1 cellular context compared by ENCODE assay signal in the genomic region with DNA sequence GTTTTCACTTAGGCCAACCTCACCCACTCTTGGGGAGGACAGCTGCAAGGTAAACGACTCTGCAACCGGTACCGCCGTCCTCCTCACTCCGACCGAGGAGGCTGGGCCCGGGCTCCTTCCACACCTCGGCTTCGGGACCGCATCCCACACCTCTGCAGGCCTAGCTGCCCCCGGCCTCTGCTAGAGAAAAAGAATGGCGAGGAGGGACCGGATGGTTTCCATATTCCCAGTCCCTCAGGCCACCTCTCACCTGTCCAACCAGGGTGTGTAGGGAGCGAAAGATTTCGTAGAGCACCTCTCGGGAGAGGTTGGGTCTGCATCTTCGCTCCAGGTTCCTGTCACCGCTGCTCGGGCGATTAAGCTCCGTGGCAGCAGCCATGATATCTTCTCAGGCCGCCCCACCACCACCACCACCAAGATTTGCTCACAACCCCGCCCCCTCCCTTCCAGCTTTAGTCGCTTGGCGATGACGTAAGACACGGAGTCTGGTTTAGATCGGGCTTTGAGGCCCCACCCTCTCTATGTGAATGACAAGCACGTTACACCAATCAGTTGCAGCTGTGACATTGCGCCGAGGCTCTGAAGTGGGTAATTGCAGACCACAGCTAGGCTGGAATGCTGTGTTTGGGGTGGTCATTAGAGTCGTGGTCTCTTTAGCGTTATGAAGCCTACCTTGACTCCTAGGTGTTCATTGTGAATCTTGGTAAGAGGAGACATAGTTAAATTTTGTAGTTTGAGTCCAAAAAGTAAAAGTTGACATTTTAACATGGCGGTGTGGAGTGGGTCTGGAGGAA.
A peak's percentile ranks its signal among the peaks of the same experiment; 100 is the strongest.
TF ChIP-seq lines count a peak whose summit lies in the region.

A gene with protein sequence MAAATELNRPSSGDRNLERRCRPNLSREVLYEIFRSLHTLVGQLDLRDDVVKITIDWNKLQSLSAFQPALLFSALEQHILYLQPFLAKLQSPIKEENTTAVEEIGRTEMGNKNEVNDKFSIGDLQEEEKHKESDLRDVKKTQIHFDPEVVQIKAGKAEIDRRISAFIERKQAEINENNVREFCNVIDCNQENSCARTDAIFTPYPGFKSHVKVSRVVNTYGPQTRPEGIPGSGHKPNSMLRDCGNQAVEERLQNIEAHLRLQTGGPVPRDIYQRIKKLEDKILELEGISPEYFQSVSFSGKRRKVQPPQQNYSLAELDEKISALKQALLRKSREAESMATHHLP (minus strand): TSS at position 428 of the 794 bp plus-strand sequence. CDS start 49 bp downstream, at position 379.

TF ChIP-seq in H1, 55 proteins besides CTCF, POLR2A, EP300 and RAD21 (continues in another document):
- TF ChIP-seq KDM1A (IDR thresholded peaks at IDR 0.05; ENCODE audit: borderline replicate concordance, low read length) (no peak), CREB1 (IDR thresholded peaks at IDR 0.05) (peak; percentile 97), RNF2 (IDR thresholded peaks at IDR 0.05; ENCODE audit: borderline replicate concordance, low read depth, low read length, missing control alignments, poor library complexity, severe bottlenecking) (no peak), ASH2L (IDR thresholded peaks at IDR 0.05; ENCODE audit: low read length) (peak; percentile 77), GTF2F1 (IDR thresholded peaks at IDR 0.05; ENCODE audit: borderline replicate concordance, low read depth, low read length) (no peak), SUZ12 (IDR thresholded peaks at IDR 0.05; ENCODE audit: low read length) (no peak), CTBP2 (IDR thresholded peaks at IDR 0.05; ENCODE audit: borderline replicate concordance, insufficient read depth, insufficient read length, low read length) (no peak), JUND (IDR thresholded peaks at IDR 0.05; ENCODE audit: low read length) (peak; percentile 66), RXRA (IDR thresholded peaks at IDR 0.05; ENCODE audit: insufficient read depth, low read depth, low read length) (no peak), POU5F1 (IDR thresholded peaks at IDR 0.05; ENCODE audit: low read depth, low read length) (no peak), HDAC6 (IDR thresholded peaks at IDR 0.05; ENCODE audit: low read depth, low read length) (no peak), TAF7 (optimal IDR thresholded peaks at IDR 0.05; ENCODE audit: borderline replicate concordance, low read depth, low read length) (no peak), SP2 (IDR thresholded peaks at IDR 0.05; ENCODE audit: low read length) (peak; percentile 40), CHD1 (IDR thresholded peaks at IDR 0.05; ENCODE audit: low read depth, low read length) (no peak), CBX5 (IDR thresholded peaks at IDR 0.05; ENCODE audit: low read depth, low read length) (no peak), TEAD4 (IDR thresholded peaks at IDR 0.05; ENCODE audit: low read depth, low read length) (peak; percentile 84), YY1 (IDR thresholded peaks at IDR 0.05; ENCODE audit: low read depth, low read length) (peak; percentile 48; the same call in 1 of the 2 replicates), RBBP5 (IDR thresholded peaks at IDR 0.05; ENCODE audit: borderline replicate concordance, low read depth, low read length) (no peak), CBX8 (IDR thresholded peaks at IDR 0.05; ENCODE audit: borderline replicate concordance, low read depth, low read length) (no peak), TBP (IDR thresholded peaks at IDR 0.05; ENCODE audit: low read depth, low read length) (peak; percentile 71), TAF1 (IDR thresholded peaks at IDR 0.05; ENCODE audit: low read depth, low read length) (peak; percentile 70), BCL11A (IDR thresholded peaks at IDR 0.05; ENCODE audit: low read depth in 2 of 2, low read length in 2 of 2) (no peak), SIRT6 (IDR thresholded peaks at IDR 0.05; ENCODE audit: low read length) (no peak), MAFK (IDR thresholded peaks at IDR 0.05; ENCODE audit: low read depth, low read length) (no peak), KDM4A (IDR thresholded peaks at IDR 0.05; ENCODE audit: low read depth, low read length, severe bottlenecking) (no peak), EGR1 (IDR thresholded peaks at IDR 0.05; ENCODE audit: borderline replicate concordance, low read depth, low read length) (no peak), SAP30 (IDR thresholded peaks at IDR 0.05; ENCODE audit: insufficient read depth, insufficient replicate concordance, low read length) (peak; percentile 82), BACH1 (IDR thresholded peaks at IDR 0.05; ENCODE audit: low read length) (no peak), SIX5 (IDR thresholded peaks at IDR 0.05; ENCODE audit: low read depth, low read length) (no peak), TCF12 (IDR thresholded peaks at IDR 0.05; ENCODE audit: low read depth, low read length) (no peak), SP4 (IDR thresholded peaks at IDR 0.05; ENCODE audit: low read length) (0 out of 2 replicates have a peak, but pooled peaks have one; percentile 43), GABPA (IDR thresholded peaks at IDR 0.05; ENCODE audit: borderline replicate concordance, insufficient read depth, low read length) (no peak), JUN (IDR thresholded peaks at IDR 0.05; ENCODE audit: low read depth, low read length) (no peak), CEBPB (IDR thresholded peaks at IDR 0.05; ENCODE audit: low read depth, low read length) (peak; percentile 54; the same call in 1 of the 2 replicates), POLR2AphosphoS5 (IDR thresholded peaks at IDR 0.05; ENCODE audit: low read depth, low read length) (peak; percentile 80), KDM5A (IDR thresholded peaks at IDR 0.05; ENCODE audit: low read length) (peak; percentile 78), EZH2 (IDR thresholded peaks at IDR 0.05; ENCODE audit: low read depth, low read length, severe bottlenecking) (no peak), SIN3A (conservative IDR thresholded peaks at IDR 0.05 in 1 of 2, IDR thresholded peaks at IDR 0.05 in 1 of 2; ENCODE audit: low read depth in 1 of 2, low read length in 2 of 2) (peak; percentile 25 to 76; a peak in 2 of 4 replicates), NRF1 (IDR thresholded peaks at IDR 0.05; ENCODE audit: low read depth, low read length) (no peak), RFX5 (IDR thresholded peaks at IDR 0.05; ENCODE audit: borderline replicate concordance, low read depth, low read length) (no peak), ZNF274 (IDR thresholded peaks at IDR 0.05; ENCODE audit: borderline replicate concordance, extremely low read depth, low read length) (no peak), SRF (IDR thresholded peaks at IDR 0.05; ENCODE audit: low read depth, low read length) (peak; percentile 37; the same call in 1 of the 2 replicates), FOSL1 (IDR thresholded peaks at IDR 0.05; ENCODE audit: insufficient read depth, low read depth, low read length) (no peak), BRCA1 (IDR thresholded peaks at IDR 0.05; ENCODE audit: low read depth, low read length) (no peak), SP1 (IDR thresholded peaks at IDR 0.05; ENCODE audit: low read depth, low read length) (peak; percentile 88)
- TF ChIP-seq, protein P1, sequence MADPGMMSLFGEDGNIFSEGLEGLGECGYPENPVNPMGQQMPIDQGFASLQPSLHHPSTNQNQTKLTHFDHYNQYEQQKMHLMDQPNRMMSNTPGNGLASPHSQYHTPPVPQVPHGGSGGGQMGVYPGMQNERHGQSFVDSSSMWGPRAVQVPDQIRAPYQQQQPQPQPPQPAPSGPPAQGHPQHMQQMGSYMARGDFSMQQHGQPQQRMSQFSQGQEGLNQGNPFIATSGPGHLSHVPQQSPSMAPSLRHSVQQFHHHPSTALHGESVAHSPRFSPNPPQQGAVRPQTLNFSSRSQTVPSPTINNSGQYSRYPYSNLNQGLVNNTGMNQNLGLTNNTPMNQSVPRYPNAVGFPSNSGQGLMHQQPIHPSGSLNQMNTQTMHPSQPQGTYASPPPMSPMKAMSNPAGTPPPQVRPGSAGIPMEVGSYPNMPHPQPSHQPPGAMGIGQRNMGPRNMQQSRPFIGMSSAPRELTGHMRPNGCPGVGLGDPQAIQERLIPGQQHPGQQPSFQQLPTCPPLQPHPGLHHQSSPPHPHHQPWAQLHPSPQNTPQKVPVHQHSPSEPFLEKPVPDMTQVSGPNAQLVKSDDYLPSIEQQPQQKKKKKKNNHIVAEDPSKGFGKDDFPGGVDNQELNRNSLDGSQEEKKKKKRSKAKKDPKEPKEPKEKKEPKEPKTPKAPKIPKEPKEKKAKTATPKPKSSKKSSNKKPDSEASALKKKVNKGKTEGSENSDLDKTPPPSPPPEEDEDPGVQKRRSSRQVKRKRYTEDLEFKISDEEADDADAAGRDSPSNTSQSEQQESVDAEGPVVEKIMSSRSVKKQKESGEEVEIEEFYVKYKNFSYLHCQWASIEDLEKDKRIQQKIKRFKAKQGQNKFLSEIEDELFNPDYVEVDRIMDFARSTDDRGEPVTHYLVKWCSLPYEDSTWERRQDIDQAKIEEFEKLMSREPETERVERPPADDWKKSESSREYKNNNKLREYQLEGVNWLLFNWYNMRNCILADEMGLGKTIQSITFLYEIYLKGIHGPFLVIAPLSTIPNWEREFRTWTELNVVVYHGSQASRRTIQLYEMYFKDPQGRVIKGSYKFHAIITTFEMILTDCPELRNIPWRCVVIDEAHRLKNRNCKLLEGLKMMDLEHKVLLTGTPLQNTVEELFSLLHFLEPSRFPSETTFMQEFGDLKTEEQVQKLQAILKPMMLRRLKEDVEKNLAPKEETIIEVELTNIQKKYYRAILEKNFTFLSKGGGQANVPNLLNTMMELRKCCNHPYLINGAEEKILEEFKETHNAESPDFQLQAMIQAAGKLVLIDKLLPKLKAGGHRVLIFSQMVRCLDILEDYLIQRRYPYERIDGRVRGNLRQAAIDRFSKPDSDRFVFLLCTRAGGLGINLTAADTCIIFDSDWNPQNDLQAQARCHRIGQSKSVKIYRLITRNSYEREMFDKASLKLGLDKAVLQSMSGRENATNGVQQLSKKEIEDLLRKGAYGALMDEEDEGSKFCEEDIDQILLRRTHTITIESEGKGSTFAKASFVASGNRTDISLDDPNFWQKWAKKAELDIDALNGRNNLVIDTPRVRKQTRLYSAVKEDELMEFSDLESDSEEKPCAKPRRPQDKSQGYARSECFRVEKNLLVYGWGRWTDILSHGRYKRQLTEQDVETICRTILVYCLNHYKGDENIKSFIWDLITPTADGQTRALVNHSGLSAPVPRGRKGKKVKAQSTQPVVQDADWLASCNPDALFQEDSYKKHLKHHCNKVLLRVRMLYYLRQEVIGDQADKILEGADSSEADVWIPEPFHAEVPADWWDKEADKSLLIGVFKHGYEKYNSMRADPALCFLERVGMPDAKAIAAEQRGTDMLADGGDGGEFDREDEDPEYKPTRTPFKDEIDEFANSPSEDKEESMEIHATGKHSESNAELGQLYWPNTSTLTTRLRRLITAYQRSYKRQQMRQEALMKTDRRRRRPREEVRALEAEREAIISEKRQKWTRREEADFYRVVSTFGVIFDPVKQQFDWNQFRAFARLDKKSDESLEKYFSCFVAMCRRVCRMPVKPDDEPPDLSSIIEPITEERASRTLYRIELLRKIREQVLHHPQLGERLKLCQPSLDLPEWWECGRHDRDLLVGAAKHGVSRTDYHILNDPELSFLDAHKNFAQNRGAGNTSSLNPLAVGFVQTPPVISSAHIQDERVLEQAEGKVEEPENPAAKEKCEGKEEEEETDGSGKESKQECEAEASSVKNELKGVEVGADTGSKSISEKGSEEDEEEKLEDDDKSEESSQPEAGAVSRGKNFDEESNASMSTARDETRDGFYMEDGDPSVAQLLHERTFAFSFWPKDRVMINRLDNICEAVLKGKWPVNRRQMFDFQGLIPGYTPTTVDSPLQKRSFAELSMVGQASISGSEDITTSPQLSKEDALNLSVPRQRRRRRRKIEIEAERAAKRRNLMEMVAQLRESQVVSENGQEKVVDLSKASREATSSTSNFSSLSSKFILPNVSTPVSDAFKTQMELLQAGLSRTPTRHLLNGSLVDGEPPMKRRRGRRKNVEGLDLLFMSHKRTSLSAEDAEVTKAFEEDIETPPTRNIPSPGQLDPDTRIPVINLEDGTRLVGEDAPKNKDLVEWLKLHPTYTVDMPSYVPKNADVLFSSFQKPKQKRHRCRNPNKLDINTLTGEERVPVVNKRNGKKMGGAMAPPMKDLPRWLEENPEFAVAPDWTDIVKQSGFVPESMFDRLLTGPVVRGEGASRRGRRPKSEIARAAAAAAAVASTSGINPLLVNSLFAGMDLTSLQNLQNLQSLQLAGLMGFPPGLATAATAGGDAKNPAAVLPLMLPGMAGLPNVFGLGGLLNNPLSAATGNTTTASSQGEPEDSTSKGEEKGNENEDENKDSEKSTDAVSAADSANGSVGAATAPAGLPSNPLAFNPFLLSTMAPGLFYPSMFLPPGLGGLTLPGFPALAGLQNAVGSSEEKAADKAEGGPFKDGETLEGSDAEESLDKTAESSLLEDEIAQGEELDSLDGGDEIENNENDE (IDR thresholded peaks at IDR 0.05; ENCODE audit: insufficient replicate concordance, low read length) = no peak
- TF ChIP-seq, protein P2, sequence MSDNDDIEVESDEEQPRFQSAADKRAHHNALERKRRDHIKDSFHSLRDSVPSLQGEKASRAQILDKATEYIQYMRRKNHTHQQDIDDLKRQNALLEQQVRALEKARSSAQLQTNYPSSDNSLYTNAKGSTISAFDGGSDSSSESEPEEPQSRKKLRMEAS (IDR thresholded peaks at IDR 0.05) = 0 out of 2 replicates have a peak, but pooled peaks have one; percentile 28
- TF ChIP-seq, protein P3, sequence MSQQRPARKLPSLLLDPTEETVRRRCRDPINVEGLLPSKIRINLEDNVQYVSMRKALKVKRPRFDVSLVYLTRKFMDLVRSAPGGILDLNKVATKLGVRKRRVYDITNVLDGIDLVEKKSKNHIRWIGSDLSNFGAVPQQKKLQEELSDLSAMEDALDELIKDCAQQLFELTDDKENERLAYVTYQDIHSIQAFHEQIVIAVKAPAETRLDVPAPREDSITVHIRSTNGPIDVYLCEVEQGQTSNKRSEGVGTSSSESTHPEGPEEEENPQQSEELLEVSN (IDR thresholded peaks at IDR 0.05) = no peak
- TF ChIP-seq, protein P4, sequence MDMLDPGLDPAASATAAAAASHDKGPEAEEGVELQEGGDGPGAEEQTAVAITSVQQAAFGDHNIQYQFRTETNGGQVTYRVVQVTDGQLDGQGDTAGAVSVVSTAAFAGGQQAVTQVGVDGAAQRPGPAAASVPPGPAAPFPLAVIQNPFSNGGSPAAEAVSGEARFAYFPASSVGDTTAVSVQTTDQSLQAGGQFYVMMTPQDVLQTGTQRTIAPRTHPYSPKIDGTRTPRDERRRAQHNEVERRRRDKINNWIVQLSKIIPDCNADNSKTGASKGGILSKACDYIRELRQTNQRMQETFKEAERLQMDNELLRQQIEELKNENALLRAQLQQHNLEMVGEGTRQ (IDR thresholded peaks at IDR 0.05; ENCODE audit: low read length) = no peak
- TF ChIP-seq, protein P5, sequence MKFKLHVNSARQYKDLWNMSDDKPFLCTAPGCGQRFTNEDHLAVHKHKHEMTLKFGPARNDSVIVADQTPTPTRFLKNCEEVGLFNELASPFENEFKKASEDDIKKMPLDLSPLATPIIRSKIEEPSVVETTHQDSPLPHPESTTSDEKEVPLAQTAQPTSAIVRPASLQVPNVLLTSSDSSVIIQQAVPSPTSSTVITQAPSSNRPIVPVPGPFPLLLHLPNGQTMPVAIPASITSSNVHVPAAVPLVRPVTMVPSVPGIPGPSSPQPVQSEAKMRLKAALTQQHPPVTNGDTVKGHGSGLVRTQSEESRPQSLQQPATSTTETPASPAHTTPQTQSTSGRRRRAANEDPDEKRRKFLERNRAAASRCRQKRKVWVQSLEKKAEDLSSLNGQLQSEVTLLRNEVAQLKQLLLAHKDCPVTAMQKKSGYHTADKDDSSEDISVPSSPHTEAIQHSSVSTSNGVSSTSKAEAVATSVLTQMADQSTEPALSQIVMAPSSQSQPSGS (IDR thresholded peaks at IDR 0.05; ENCODE audit: low read length) = no peak
- TF ChIP-seq, protein P6, sequence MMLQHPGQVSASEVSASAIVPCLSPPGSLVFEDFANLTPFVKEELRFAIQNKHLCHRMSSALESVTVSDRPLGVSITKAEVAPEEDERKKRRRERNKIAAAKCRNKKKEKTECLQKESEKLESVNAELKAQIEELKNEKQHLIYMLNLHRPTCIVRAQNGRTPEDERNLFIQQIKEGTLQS (IDR thresholded peaks at IDR 0.05; ENCODE audit: insufficient read depth, low read depth, low read length) = peak; percentile 66; the same call in 1 of the 2 replicates
